In the genomic region with DNA sequence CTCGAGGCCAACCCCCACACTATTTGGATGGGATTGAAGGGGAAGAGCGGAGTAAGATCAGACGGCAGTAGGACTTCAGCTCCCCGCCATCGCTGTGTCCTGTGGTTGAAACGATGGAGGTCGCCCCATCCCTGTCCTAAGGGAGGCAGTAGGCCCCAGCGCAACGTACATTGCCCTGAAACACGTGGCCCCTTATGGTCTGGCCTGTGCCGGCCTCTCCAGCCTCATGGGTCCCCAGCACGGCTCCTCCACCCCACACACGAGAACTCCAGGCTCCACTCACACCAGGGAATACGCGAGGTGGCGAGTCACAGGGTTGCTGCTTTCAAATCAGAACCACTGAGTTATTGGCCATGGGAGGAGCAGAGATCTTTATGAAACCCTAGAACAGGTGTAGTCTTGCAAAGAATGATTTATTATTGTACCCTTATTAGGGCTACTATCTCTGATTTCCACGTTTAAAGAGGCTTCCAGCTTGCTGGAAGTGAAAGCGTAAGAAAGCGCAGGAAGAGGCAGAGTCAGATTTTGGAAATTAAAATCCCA, we compare ENCODE assay signal across 8 cellular contexts. TPM values are rescaled to one million over a fixed set of nuclear protein-coding genes. Genes with fewer than 3 reads are reported as not detected.
DNase-seq lines count a peak whose midpoint lies in the region; ATAC-seq and TF ChIP-seq lines count a peak whose summit lies in the region.

No MANE protein-coding gene starts in this region.

- peaks cover 4% of the 10 kb centered on the region; the same call in 1 of the 2 replicates for H3K79me2 ChIP-seq in H9 (ENCODE audit: insufficient read depth, low read length)
- peaks cover 39% of the 10 kb centered on the region for H3K79me2 ChIP-seq in SK-N-SH (ENCODE audit: insufficient read depth)

- H3K36me3 ChIP-seq in SK-N-SH (replicated peaks in 1 of 2; ENCODE audit: control insufficient read depth in 1 of 2, insufficient read depth in 2 of 2, low read length in 1 of 2) (peaks cover 0 to 15% of the 10 kb centered on the region in 2 experiments), spleen (peaks cover 0 to 29% (median 7%) of the 10 kb centered on the region in 6 donors)

- H4K91ac ChIP-seq in H9 (ENCODE audit: insufficient read length, low read depth, low read length): no peak overlapping the region

- peaks cover 5% of the 10 kb centered on the region for H3K4me1 Mint-ChIP-seq in CD14-positive monocyte
- peaks cover 4 to 12% of the 10 kb centered on the region in 2 experiments; a peak in 3 of 4 replicates for H3K4me1 Mint-ChIP-seq in H9

- no peak for TF ChIP-seq POLR2A in spleen (IDR thresholded peaks at IDR 0.05)

- H4K8ac ChIP-seq in H9 (replicated peaks; ENCODE audit: insufficient read length, low read depth, low read length): no peak overlapping the region

- H4K5ac ChIP-seq in H9 (ENCODE audit: insufficient read length, low read depth, low read length): peak overlapping the region; percentile 27

- no peak overlapping the region for H3K4ac ChIP-seq in H9 (ENCODE audit: low read depth, low read length)

- H2BK120ac ChIP-seq in H9 (ENCODE audit: low read depth, low read length, poor library complexity, severe bottlenecking): no peak overlapping the region

- peaks cover 8% of the 10 kb centered on the region for H3K79me1 ChIP-seq in H9 (ENCODE audit: insufficient read depth, low read depth, low read length, poor library complexity, severe bottlenecking)

- no peak for TF ChIP-seq RAD21 in SK-N-SH (IDR thresholded peaks at IDR 0.05; ENCODE audit: low read length)

- H3K4me3 ChIP-seq in SK-N-SH (ENCODE audit: low read depth in 2 of 2, low read length in 1 of 2): peak overlapping the region; percentile 1 to 82
- H3K4me3 ChIP-seq in spleen: peak overlapping the region in 6 of 8 donors; percentile 68 to 98 (median 84)

- TF ChIP-seq EP300 in SK-N-SH (IDR thresholded peaks at IDR 0.05; ENCODE audit: borderline replicate concordance in 1 of 2, low read depth in 1 of 2, low read length in 1 of 2): no peak

- H2BK20ac ChIP-seq in H9 (ENCODE audit: low read depth, low read length, poor library complexity, severe bottlenecking): no peak overlapping the region

- no peak overlapping the region for H2BK12ac ChIP-seq in H9 (ENCODE audit: insufficient read length, low read depth, low read length)

- H3K27me3 Mint-ChIP-seq in CD14-positive monocyte (ENCODE audit: low read depth in 3 of 3): peaks cover 0 to 2% (median 0%) of the 10 kb centered on the region in 3 donors
- H3K27me3 Mint-ChIP-seq in H9 (ENCODE audit: low read depth): peaks cover 28% of the 10 kb centered on the region

- H4K20me1 ChIP-seq in H9 (ENCODE audit: control insufficient read depth, insufficient read depth, insufficient read length) (no peaks in the 10 kb centered on the region), SK-N-SH (ENCODE audit: insufficient read depth) (no peaks in the 10 kb centered on the region)

- H3K23me2 ChIP-seq in H9 (ENCODE audit: insufficient read length, low read depth, low read length, poor library complexity, severe bottlenecking): peaks cover 9% of the 10 kb centered on the region

- H3K27ac Mint-ChIP-seq in CD14-positive monocyte (no peak overlapping the region), H9 (no peak overlapping the region)

- H3T11ph ChIP-seq in H9 (ENCODE audit: low read length): no peak overlapping the region

- peak overlapping the region; percentile 87 for H3K14ac ChIP-seq in H9 (ENCODE audit: insufficient read depth, low read length)

- DNase-seq in CD14-positive monocyte (ENCODE audit: low spot score) (no peak), H9 (no peak), SK-N-SH (peak; percentile 66), left cardiac atrium (peak; percentile 37), spleen (no peak), foreskin keratinocyte (no peak), posterior vena cava (ENCODE audit: low spot score) (no peak), NCI-H2196 (lab: John Stamatoyannopoulos, UW; ENCODE audit: unreplicated experiment) (no peak)

- H3K9me2 ChIP-seq in SK-N-SH: no peaks in the 10 kb centered on the region

- H3F3A ChIP-seq in SK-N-SH (replicated peaks; ENCODE audit: insufficient read depth): no peaks in the 10 kb centered on the region

- no peak overlapping the region for H3K56ac ChIP-seq in H9 (ENCODE audit: insufficient read length, low read depth, low read length)

- H3K9me3 Mint-ChIP-seq in CD14-positive monocyte (no peaks in the 10 kb centered on the region), H9 (no peaks in the 10 kb centered on the region; a peak in 2 of 5 replicates)

- intact Hi-C loops in CD14-positive monocyte (cut with micrococcal nuclease): no loop called here
- intact Hi-C loops in left cardiac atrium (cut with DNase I): no loop called here
- intact Hi-C loops in spleen (cut with DNase I; ENCODE audit: low total_unique reads): no loop called here
- intact Hi-C loops in posterior vena cava (cut with DNase I): no loop called here

- H2AK5ac ChIP-seq in H9 (ENCODE audit: insufficient read length, low read length): no peak overlapping the region

- peak overlapping the region; percentile 78 for H2AFZ ChIP-seq in H9 (ENCODE audit: low read length)
- H2AFZ ChIP-seq in SK-N-SH (ENCODE audit: low read depth): peak overlapping the region; percentile 89; the same call in 1 of the 2 replicates

- H3K23ac ChIP-seq in H9 (ENCODE audit: insufficient read length, low read depth, low read length): no peak overlapping the region

- H3K4me1 ChIP-seq in H9 (ENCODE audit: insufficient read depth, low read length): no peaks in the 10 kb centered on the region
- peaks cover 6 to 10% of the 10 kb centered on the region in 2 experiments; a peak in 1 of 4 replicates for H3K4me1 ChIP-seq in SK-N-SH (ENCODE audit: control insufficient read depth in 1 of 2, insufficient read depth in 2 of 2, low read depth in 1 of 2, low read length in 1 of 2)
- peaks cover 5 to 32% (median 24%) of the 10 kb centered on the region in 6 donors for H3K4me1 ChIP-seq in spleen
- H3K4me1 ChIP-seq in foreskin keratinocyte: peaks cover 2% of the 10 kb centered on the region

- H2BK5ac ChIP-seq in H9 (ENCODE audit: insufficient read length, low read length): no peak overlapping the region

- H3K4me3 Mint-ChIP-seq in CD14-positive monocyte (no peak overlapping the region), H9 (no peak overlapping the region)

- H3K9ac ChIP-seq in H9 (ENCODE audit: extremely low read depth, insufficient read length, low read length) (no peak overlapping the region), SK-N-SH (no peak overlapping the region)

- H3K4me2 ChIP-seq in H9 (ENCODE audit: insufficient read depth, insufficient read length, low read length) (peak overlapping the region; percentile 25), SK-N-SH (peak overlapping the region; percentile 57; the same call in 1 of the 2 replicates)

- TF ChIP-seq CTCF in CD14-positive monocyte (IDR thresholded peaks at IDR 0.05) (peak; percentile 45), H9 (conservative IDR thresholded peaks at IDR 0.05) (peak; percentile 52; the same call in 2 of the 3 replicates), SK-N-SH (IDR thresholded peaks at IDR 0.05) (no peak), spleen (IDR thresholded peaks at IDR 0.05 in 8 of 11, conservative IDR thresholded peaks at IDR 0.05 in 3 of 11) (peak in 5 of 11 experiments; percentile 10 to 52 (median 46)), foreskin keratinocyte (conservative IDR thresholded peaks at IDR 0.05) (no peak)

- H3K18ac ChIP-seq in H9 (ENCODE audit: insufficient read length, low read depth, low read length): peak overlapping the region; percentile 64

- CTCF ChIA-PET in SK-N-SH (lab: Yijun Ruan, JAX): interaction anchor here (0.8 to 2.8 kb wide), 28 partner anchors 11 to 266 kb away, joined by 3 to 27 read pairs (median 5); a partner anchor contains a TSS

- no CpG with 5 or more reads among the region's 19 CpGs for WGBS in H9 (ENCODE audit: extremely low coverage, insufficient read length, low lambda C conversion rate)
- WGBS in SK-N-SH (ENCODE audit: low lambda C conversion rate): 66% methylated on average over 15 of the region's 19 CpGs
- WGBS in spleen, 5 donors: 53 to 65% (median 57%) methylated on average over 12 to 19 of the region's 19 CpGs

- peaks cover 10 to 15% of the 10 kb centered on the region in 2 donors for H3K36me3 Mint-ChIP-seq in CD14-positive monocyte
- H3K36me3 Mint-ChIP-seq in H9 (ENCODE audit: insufficient read depth in 1 of 3, low read depth in 3 of 3): peaks cover 16 to 24% (median 19%) of the 10 kb centered on the region in 3 experiments

- no peak overlapping the region for H2BK15ac ChIP-seq in H9 (ENCODE audit: low read depth, low read length)

- H3K27me3 ChIP-seq in H9 (ENCODE audit: insufficient read depth, low read length) (no peaks in the 10 kb centered on the region), SK-N-SH (ENCODE audit: insufficient read depth) (no peaks in the 10 kb centered on the region), spleen (replicated peaks in 1 of 7) (no peaks in the 10 kb centered on the region), foreskin keratinocyte (no peaks in the 10 kb centered on the region)

- POLR2A ChIA-PET in SK-N-SH (lab: Yijun Ruan, JAX): interaction anchor here (0.6 to 1.7 kb wide), 14 partner anchors 10 to 207 kb away, joined by 3 to 15 read pairs (median 4); a partner anchor contains a TSS

- peak; percentile 15 to 24 for ATAC-seq in left cardiac atrium
- ATAC-seq in foreskin keratinocyte: no peak

- no peaks in the 10 kb centered on the region for H3K9me3 ChIP-seq in H9 (ENCODE audit: control insufficient read depth, low read depth, low read length)
- H3K9me3 ChIP-seq in SK-N-SH: no peaks in the 10 kb centered on the region
- no peaks in the 10 kb centered on the region for H3K9me3 ChIP-seq in spleen

- H3K27ac ChIP-seq in H9 (ENCODE audit: insufficient read length, low read depth, low read length): no peak overlapping the region
- peak overlapping the region; percentile 41 to 56; a peak in 3 of 4 replicates for H3K27ac ChIP-seq in SK-N-SH (ENCODE audit: low read depth in 2 of 2, low read length in 1 of 2)
- peak overlapping the region; percentile 59 to 90 (median 83) for H3K27ac ChIP-seq in spleen
- H3K27ac ChIP-seq in foreskin keratinocyte: no peak overlapping the region

RNA-seq across cellular contexts. Expression of a gene that starts 0.7 kb away (rescaled TPM):
- polyA plus RNA-seq in CD14-positive monocyte (10 to 100 TPM; 32.2 to 45.5 TPM), SK-N-SH (2012; rRNA removed) (78.9 and 79.2 TPM in 2 replicates), spleen (10 to 100 TPM; 25.5 to 49.1 (median 41.9) TPM), foreskin keratinocyte (158 and 164 TPM in 2 replicates)
- total RNA-seq in H9 (2021) (78.1 and 78.3 TPM in 2 replicates), left cardiac atrium (10 to 100 TPM; 35.1 to 35.5 TPM), spleen (10 to 100 TPM; 17.6 to 36.3 (median 28.6) TPM), foreskin keratinocyte (80.2 and 84.4 TPM in 2 replicates), posterior vena cava (10 to 100 TPM; 15.2 to 20.1 TPM)
- 60.5 and 75.2 TPM in 2 replicates for polyA plus RNA-seq in SK-N-SH (2012; cell fraction: cytosol; rRNA removed)
- 28.6 and 40.1 TPM in 2 replicates for polyA plus RNA-seq in SK-N-SH (2012; cell fraction: nucleus; rRNA removed)

RNA-seq across cellular contexts. Expression of a gene that starts 15.2 kb away (rescaled TPM):
- polyA plus RNA-seq in CD14-positive monocyte: 10 to 100 TPM; 54.2 to 56.4 TPM
- total RNA-seq in H9 (2021): 52.6 and 54.1 TPM in 2 replicates
- 30.8 and 36.3 TPM in 2 replicates for polyA plus RNA-seq in SK-N-SH (2012; rRNA removed)
- polyA plus RNA-seq in SK-N-SH (2012; cell fraction: cytosol; rRNA removed): 35.0 and 39.4 TPM in 2 replicates
- polyA plus RNA-seq in SK-N-SH (2012; cell fraction: nucleus; rRNA removed): 10.7 and 14.3 TPM in 2 replicates
- 10 to 100 TPM; 32.8 to 44.7 TPM for total RNA-seq in left cardiac atrium
- total RNA-seq in spleen: 10 to 100 TPM; 35.5 to 54.7 (median 43.7) TPM
- 10 to 100 TPM; 42.4 to 56.0 (median 49.5) TPM for polyA plus RNA-seq in spleen
- total RNA-seq in foreskin keratinocyte: 13.7 and 16.5 TPM in 2 replicates
- polyA plus RNA-seq in foreskin keratinocyte: 23.8 and 26.4 TPM in 2 replicates
- 10 to 100 TPM; 31.5 to 32.5 TPM for total RNA-seq in posterior vena cava

RNA-seq across cellular contexts. Expression of a gene that starts 23.1 kb away (rescaled TPM):
- polyA plus RNA-seq in CD14-positive monocyte: under 1 TPM; 0.51 to 0.68 TPM
- 9.7 and 10.5 TPM in 2 replicates for total RNA-seq in H9 (2021)
- 20.4 and 21.7 TPM in 2 replicates for polyA plus RNA-seq in SK-N-SH (2012; rRNA removed)
- polyA plus RNA-seq in SK-N-SH (2012; cell fraction: cytosol; rRNA removed): 13.5 and 14.9 TPM in 2 replicates
- polyA plus RNA-seq in SK-N-SH (2012; cell fraction: nucleus; rRNA removed): 35.9 and 52.3 TPM in 2 replicates
- 1 to 10 TPM; 5.9 to 6.2 TPM for total RNA-seq in left cardiac atrium
- 10 to 100 TPM in 1 of 7 donors, 1 to 10 TPM in 6; 2.2 to 10.2 (median 3.1) TPM for total RNA-seq in spleen
- polyA plus RNA-seq in spleen: 1 to 10 TPM; 2.3 to 3.7 (median 3.1) TPM
- 3.0 TPM in 2 replicates for total RNA-seq in foreskin keratinocyte
- polyA plus RNA-seq in foreskin keratinocyte: 4.0 and 4.4 TPM in 2 replicates
- total RNA-seq in posterior vena cava: 1 to 10 TPM; 5.6 to 6.1 TPM

RNA-seq across cellular contexts. Expression of a gene that starts 35.3 kb away (rescaled TPM):
- 1 to 10 TPM in 1 of 2 donors, under 1 TPM in 1; 0.67 to 1.4 TPM for polyA plus RNA-seq in CD14-positive monocyte
- 57.3 and 61.2 TPM in 2 replicates for total RNA-seq in H9 (2021)
- 7.9 and 8.8 TPM in 2 replicates for polyA plus RNA-seq in SK-N-SH (2012; rRNA removed)
- polyA plus RNA-seq in SK-N-SH (2012; cell fraction: cytosol; rRNA removed): 7.3 and 7.6 TPM in 2 replicates
- polyA plus RNA-seq in SK-N-SH (2012; cell fraction: nucleus; rRNA removed): 14.8 and 17.0 TPM in 2 replicates
- total RNA-seq in left cardiac atrium: 1 to 10 TPM; 5.4 to 6.4 TPM
- total RNA-seq in spleen: 10 to 100 TPM in 3 of 7 donors, 1 to 10 TPM in 4; 7.1 to 10.4 (median 9.5) TPM
- 1 to 10 TPM; 2.7 to 5.7 (median 3.5) TPM for polyA plus RNA-seq in spleen
- 8.7 and 10.5 TPM in 2 replicates for total RNA-seq in foreskin keratinocyte
- 6.8 and 8.0 TPM in 2 replicates for polyA plus RNA-seq in foreskin keratinocyte
- 1 to 10 TPM; 6.2 to 6.5 TPM for total RNA-seq in posterior vena cava

RNA-seq across cellular contexts. Expression of a gene that starts 42.0 kb away (rescaled TPM):
- 100 to 1,000 TPM in 1 of 2 donors, 10 to 100 TPM in 1; 56.8 to 109 TPM for polyA plus RNA-seq in CD14-positive monocyte
- not detected in 2 replicates for total RNA-seq in H9 (2021)
- polyA plus RNA-seq in SK-N-SH (2012; rRNA removed): 0.12 and 0.28 TPM in 2 replicates
- polyA plus RNA-seq in SK-N-SH (2012; cell fraction: cytosol; rRNA removed): 0.04 and 0.12 TPM in 2 replicates
- polyA plus RNA-seq in SK-N-SH (2012; cell fraction: nucleus; rRNA removed): 0.06 and 0.13 TPM in 2 replicates
- total RNA-seq in left cardiac atrium: 1 to 10 TPM; 3.3 to 3.9 TPM
- 100 to 1,000 TPM; 100 to 212 (median 153) TPM for total RNA-seq in spleen
- 10 to 100 TPM; 26.6 to 64.4 (median 51.1) TPM for polyA plus RNA-seq in spleen
- 0.07 TPM in 1 of 2 replicates, not detected in the other for total RNA-seq in foreskin keratinocyte
- polyA plus RNA-seq in foreskin keratinocyte: not detected in 2 replicates
- 1 to 10 TPM; 4.6 to 8.5 TPM for total RNA-seq in posterior vena cava

Comparison
In these comparisons a context has a peak if more than half of its experiments do, and no peak if none do; other contexts are left out.
1. DNase-seq: peak in SK-N-SH (single experiment) and left cardiac atrium (single experiment); none in CD14-positive monocyte (single experiment), H9 (single experiment), spleen (single experiment), foreskin keratinocyte (0 of 2), posterior vena cava (single experiment) and NCI-H2196 (single experiment).
2. CTCF ChIP-seq: peak in CD14-positive monocyte (single experiment) and H9 (single experiment); none in SK-N-SH (single experiment) and foreskin keratinocyte (single experiment).
3. H3K27ac ChIP-seq: peak in SK-N-SH (2 of 2) and spleen (8 of 8); none in H9 (single experiment) and foreskin keratinocyte (single experiment).